9 cellular contexts compared by ENCODE assay signal in the genomic region with DNA sequence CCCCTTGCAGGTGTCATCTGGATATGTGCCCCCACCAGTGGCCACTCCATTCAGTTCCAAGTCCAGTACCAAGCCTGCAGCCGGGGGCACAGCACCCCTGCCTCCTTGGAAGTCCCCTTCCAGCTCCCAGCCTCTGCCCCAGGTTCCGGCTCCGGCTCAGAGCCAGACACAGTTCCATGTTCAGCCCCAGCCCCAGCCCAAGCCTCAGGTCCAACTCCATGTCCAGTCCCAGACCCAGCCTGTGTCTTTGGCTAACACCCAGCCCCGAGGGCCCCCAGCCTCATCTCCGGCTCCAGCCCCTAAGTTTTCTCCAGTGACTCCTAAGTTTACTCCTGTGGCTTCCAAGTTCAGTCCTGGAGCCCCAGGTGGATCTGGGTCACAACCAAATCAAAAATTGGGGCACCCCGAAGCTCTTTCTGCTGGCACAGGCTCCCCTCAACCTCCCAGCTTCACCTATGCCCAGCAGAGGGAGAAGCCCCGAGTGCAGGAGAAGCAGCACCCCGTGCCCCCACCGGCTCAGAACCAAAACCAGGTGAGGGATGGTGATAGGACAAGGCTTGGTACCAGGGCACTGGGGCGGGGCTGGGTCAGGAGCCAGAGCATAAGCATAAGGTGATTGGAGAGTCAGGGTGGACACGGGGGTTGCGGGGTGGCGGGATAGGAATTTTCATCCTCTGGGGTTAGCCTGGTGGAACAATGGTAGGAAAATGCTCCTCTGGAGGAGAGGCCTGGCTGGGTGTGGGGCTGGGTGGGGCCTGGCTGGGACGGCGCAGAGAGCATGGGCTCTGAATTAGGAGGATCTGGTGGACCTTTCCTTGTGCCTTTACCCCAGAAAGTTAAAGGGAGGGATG. TPM values are rescaled to one million over a fixed set of nuclear protein-coding genes. Genes with fewer than 3 reads are reported as not detected.
DNase-seq lines count a peak whose midpoint lies in the region; ATAC-seq, FAIRE-seq and TF ChIP-seq lines count a peak whose summit lies in the region.
"Had no signal": no experiment of that assay in that cellular context is flagged by ENCODE, and none has a peak within 500 bp of the region (broad histone marks: within the 10 kb centered on the region; RNA-seq: fewer than 3 reads in every experiment).

No MANE protein-coding gene starts in this region.

- peak overlapping the region; percentile 90 for H3K4me3 ChIP-seq in H7 (ENCODE audit: insufficient read depth, low read depth, low read length)
- peak overlapping the region; percentile 91 for H3K4me3 ChIP-seq in astrocyte (ENCODE audit: insufficient read depth, low read depth, low read length)
- peak overlapping the region; percentile 93; the same call in 1 of the 2 replicates for H3K4me3 ChIP-seq in iPS-20b (ENCODE audit: low read length)
- H3K4me3 ChIP-seq in spleen = peak overlapping the region; percentile 72 to 98 (median 84)

- H3K4me1 ChIP-seq in astrocyte (ENCODE audit: insufficient read depth, low read length) (peaks cover 53% of the 10 kb centered on the region), iPS-20b (ENCODE audit: insufficient read depth, low read length) (peaks cover 19% of the 10 kb centered on the region), spleen (peaks cover 29 to 88% (median 77%) of the 10 kb centered on the region in 6 donors)

- no peaks in the 10 kb centered on the region for H3K27me3 Mint-ChIP-seq in astrocyte (ENCODE audit: low read depth, unreplicated experiment)

- H3K27ac ChIP-seq in astrocyte (ENCODE audit: low read depth, low read length) (peak overlapping the region; percentile 99), iPS-20b (ENCODE audit: low read length) (no peak overlapping the region), spleen (peak overlapping the region in 7 of 8 donors; percentile 49 to 100 (median 98))

- H3K9ac ChIP-seq in astrocyte (ENCODE audit: low read length) (peak overlapping the region; percentile 99), iPS-20b (ENCODE audit: low read depth, low read length) (peak overlapping the region; percentile 97; the same call in 1 of the 2 replicates)

- H2AFZ ChIP-seq in astrocyte (ENCODE audit: low read depth, low read length) = no peak overlapping the region

- peaks cover 23% of the 10 kb centered on the region for H3K4me1 Mint-ChIP-seq in astrocyte (ENCODE audit: low read depth, unreplicated experiment)

- intact Hi-C loops in spleen (cut with DNase I; ENCODE audit: low total_unique reads) = no loop called here

- H3K4me2 ChIP-seq in astrocyte (ENCODE audit: low read length) = peak overlapping the region; percentile 97

- peaks cover 8% of the 10 kb centered on the region for H3K36me3 Mint-ChIP-seq in astrocyte (ENCODE audit: low read depth, unreplicated experiment)

- no peak for FAIRE-seq in astrocyte (lab: Jason Lieb, UNC)

- H3K79me2 ChIP-seq in astrocyte (ENCODE audit: insufficient read depth, low read length) = peaks cover 96% of the 10 kb centered on the region

- peak overlapping the region; percentile 29 for H3K27ac Mint-ChIP-seq in astrocyte (ENCODE audit: unreplicated experiment)

- H4K20me1 ChIP-seq in astrocyte (ENCODE audit: insufficient read depth, low read length) = peaks cover 64% of the 10 kb centered on the region

- H3K9me3 ChIP-seq in astrocyte (ENCODE audit: insufficient read depth, low read depth, low read length) (no peaks in the 10 kb centered on the region), iPS-20b (ENCODE audit: insufficient read depth, low read depth, low read length) (no peaks in the 10 kb centered on the region), spleen (no peaks in the 10 kb centered on the region)

- H3K36me3 ChIP-seq in H7 (replicated peaks; ENCODE audit: control insufficient read depth, insufficient read depth, low read length) (peaks cover 34% of the 10 kb centered on the region), astrocyte (ENCODE audit: insufficient read depth, low read length) (peaks cover 43% of the 10 kb centered on the region), iPS-20b (ENCODE audit: insufficient read depth, low read depth, low read length) (peaks cover 57% of the 10 kb centered on the region), spleen (peaks cover 0 to 45% (median 10%) of the 10 kb centered on the region in 6 donors)

- H3K27me3 ChIP-seq in H7 (ENCODE audit: control insufficient read depth, insufficient read depth, low read length) = no peaks in the 10 kb centered on the region
- no peaks in the 10 kb centered on the region for H3K27me3 ChIP-seq in astrocyte (ENCODE audit: insufficient read depth, low read length)
- H3K27me3 ChIP-seq in iPS-20b (ENCODE audit: insufficient read depth, low read length) = no peaks in the 10 kb centered on the region
- H3K27me3 ChIP-seq in spleen (replicated peaks in 1 of 7) = no peaks in the 10 kb centered on the region

- no peak for TF ChIP-seq POLR2A in spleen (IDR thresholded peaks at IDR 0.05)

- no peak for TF ChIP-seq CTCF in astrocyte (IDR thresholded peaks at IDR 0.05; ENCODE audit: insufficient read depth, low read depth, low read length)
- TF ChIP-seq CTCF in spleen (IDR thresholded peaks at IDR 0.05 in 8 of 11, conservative IDR thresholded peaks at IDR 0.05 in 3 of 11) = no peak

- WGBS in spleen, 5 donors = 88 to 91% (median 89%) methylated on average over 15 of the region's 15 CpGs

- no peak overlapping the region for H3K4me3 Mint-ChIP-seq in astrocyte (ENCODE audit: unreplicated experiment)

- ATAC-seq in HG02588 (IDR thresholded peaks at IDR 0.05; ENCODE audit: unreplicated experiment) = no peak

- DNase-seq in H7 = peak; percentile 51
- no peak for DNase-seq in astrocyte (ENCODE audit: low read depth)
- DNase-seq in spleen = no peak
- DNase-seq in stimulated activated CD4-positive, alpha-beta T cell treated with anti-CD3 and anti-CD28 coated beads, Interleukin-15, amount 100 ng/mL, for 24 hours = no peak
- DNase-seq in NCI-H524 (lab: John Stamatoyannopoulos, UW) = no peak
- no peak for DNase-seq in amygdala (lab: John Stamatoyannopoulos, UW)
- DNase-seq: NCI-H2029 had no signal

- H3K9me3 Mint-ChIP-seq in astrocyte (ENCODE audit: unreplicated experiment) = no peaks in the 10 kb centered on the region

RNA-seq across cellular contexts. Expression of a gene that starts 1.9 kb away (rescaled TPM):
- total RNA-seq in H7 (2014; rRNA removed; shearing (Covaris generic)) = 84.6 and 97.1 TPM in 2 replicates
- 477 and 523 TPM in 2 replicates for total RNA-seq in astrocyte
- total RNA-seq in spleen = 100 to 1,000 TPM; 104 to 439 (median 211) TPM
- 10 to 100 TPM; 50.3 to 95.6 (median 53.6) TPM for polyA plus RNA-seq in spleen

RNA-seq across cellular contexts. Expression of a gene that starts 20.5 kb away (rescaled TPM):
- total RNA-seq in H7 (2014; rRNA removed; shearing (Covaris generic)) = 11.9 and 16.9 TPM in 2 replicates
- total RNA-seq in astrocyte (7.6 and 8.0 TPM in 2 replicates), spleen (1 to 10 TPM in 1 of 7 donors, under 1 TPM in 6; 0.20 to 1.4 (median 0.74) TPM)
- polyA plus RNA-seq in spleen = under 1 TPM; 0.04 to 0.10 (median 0.09) TPM

RNA-seq across cellular contexts. Expression of a gene that starts 25.6 kb away (rescaled TPM):
- total RNA-seq in H7 (2014; rRNA removed; shearing (Covaris generic)) = 176 and 189 TPM in 2 replicates
- total RNA-seq in astrocyte (0.96 and 2.6 TPM in 2 replicates), spleen (1 to 10 TPM; 1.3 to 4.5 (median 3.8) TPM)
- polyA plus RNA-seq in spleen = 1 to 10 TPM in 2 of 3 donors, under 1 TPM in 1; 0.80 to 1.5 (median 1.1) TPM

Comparison
In these comparisons a context has a peak if more than half of its experiments do, and no peak if none do; other contexts are left out.
1. RNA of a gene that starts 25.6 kb away (total RNA-seq): 176 to 189 TPM in H7; 1.3 to 4.5 TPM in spleen and 0.96 to 2.6 TPM in astrocyte; every median in the first group is over 10 times any median in the second.
2. Peak in every context shown above with its lines, with median percentiles within 50 percentile points of each other: H3K4me3 ChIP-seq.